ENCODE assay signal across 25 cellular contexts in genomic region chr7:512146-512510, GRCh38. TPM values are rescaled to one million over a fixed set of nuclear protein-coding genes. Genes with fewer than 3 reads are reported as not detected.
DNase-seq lines count a peak whose midpoint lies in the region; ATAC-seq, FAIRE-seq and TF ChIP-seq lines count a peak whose summit lies in the region.
"Had no signal": no experiment of that assay in that cellular context is flagged by ENCODE, and none has a peak within 500 bp of the region (broad histone marks: within the 10 kb centered on the region; RNA-seq: fewer than 3 reads in every experiment).

No MANE protein-coding gene starts in this region.

- TF ChIP-seq RAD21 in K562 (CRISPR knock-in tag; conservative IDR thresholded peaks at IDR 0.05 in 1 of 2, IDR thresholded peaks at IDR 0.05 in 1 of 2), result no peak

- H3K4me2 ChIP-seq in K562 (ENCODE audit: insufficient read depth, low read length) (no peak overlapping the region), smooth muscle cell (no peak overlapping the region)
- H3K4me2 ChIP-seq: neural progenitor cell had no signal

- FAIRE-seq in K562 (lab: Jason Lieb, UNC), result no peak
- FAIRE-seq: HTR-8/SVneo had no signal

- H3K9me3 ChIP-seq in HUES6 (ENCODE audit: control insufficient read depth, insufficient read depth, low read depth, low read length), result no peaks in the 10 kb centered on the region
- no peaks in the 10 kb centered on the region for H3K9me3 ChIP-seq in K562 (replicated peaks; ENCODE audit: control insufficient read depth, insufficient read depth, low read depth, low read length)
- H3K9me3 ChIP-seq in suprapubic skin, result no peaks in the 10 kb centered on the region
- no peaks in the 10 kb centered on the region for H3K9me3 ChIP-seq in smooth muscle cell (replicated peaks; ENCODE audit: low read depth)
- H3K9me3 ChIP-seq: BLaER1 treated with 17β-estradiol and CSF1 and Interleukin-3, amounts not matched to agents 10 nM and 100 nM; psoas muscle had no signal

- intact Hi-C loops in K562 (cut with micrococcal nuclease) (no loop called here), left colon (cut with DNase I, micrococcal nuclease) (no loop called here), posterior vena cava (cut with DNase I) (loop anchor here (2.0 to 10.0 kb wide), 2 partner anchors 153 to 179 kb away; no protein-coding TSS in a partner anchor)

- 85% methylated on average over 8 of the region's 19 CpGs for WGBS in K562 (ENCODE audit: insufficient coverage, low coverage, missing lambda C conversion rate)
- 14% methylated on average over 2 of the region's 19 CpGs for WGBS in suprapubic skin
- WGBS in smooth muscle cell (ENCODE audit: low lambda C conversion rate), result 77% methylated on average over 8 of the region's 19 CpGs

- no peak for TF ChIP-seq CTCF in K562 (IDR thresholded peaks at IDR 0.05 in 2 of 3, conservative IDR thresholded peaks at IDR 0.05 in 1 of 3; ENCODE audit: insufficient read depth in 2 of 3, low read depth in 1 of 3, low read length in 3 of 3)
- no peak for TF ChIP-seq CTCF in suprapubic skin (IDR thresholded peaks at IDR 0.05)
- no peak for TF ChIP-seq CTCF in smooth muscle cell (IDR thresholded peaks at IDR 0.05; ENCODE audit: borderline replicate concordance, insufficient read depth, poor library complexity, severe bottlenecking)

- H3K27me3 ChIP-seq in HUES6 (ENCODE audit: control insufficient read depth, insufficient read depth, low read length) (peaks cover 3% of the 10 kb centered on the region; the same call in 1 of the 2 replicates), K562 (ENCODE audit: control insufficient read depth in 2 of 2, insufficient read depth in 2 of 2, low read length in 2 of 2) (no peaks in the 10 kb centered on the region), suprapubic skin (no peaks in the 10 kb centered on the region), smooth muscle cell (ENCODE audit: low read depth) (no peaks in the 10 kb centered on the region)

- TF ChIP-seq EP300 in K562 (IDR thresholded peaks at IDR 0.05; ENCODE audit: low read length) (no peak), suprapubic skin (IDR thresholded peaks at IDR 0.05) (no peak)

- H3K9ac ChIP-seq in HUES6 (ENCODE audit: low read length), result no peak overlapping the region
- H3K9ac ChIP-seq in K562 (ENCODE audit: insufficient read depth in 1 of 2, low read depth in 2 of 2, low read length in 2 of 2), result no peak overlapping the region
- H3K9ac ChIP-seq in smooth muscle cell (ENCODE audit: low read depth), result no peak overlapping the region
- H3K9ac ChIP-seq: BLaER1 treated with 17β-estradiol and CSF1 and Interleukin-3, amounts not matched to agents 10 nM and 100 nM; KMS-11; neural progenitor cell had no signal

- no peak for TF ChIP-seq POLR2A in K562 (conservative IDR thresholded peaks at IDR 0.05)
- no peak for TF ChIP-seq POLR2A in suprapubic skin (IDR thresholded peaks at IDR 0.05)

- DNase-seq in K562 (ENCODE audit: extremely low read depth in 1 of 4, low spot score in 3 of 4) (no peak), left colon (peak in 1 of 2 donors; percentile 61), suprapubic skin (ENCODE audit: low spot score in 2 of 2) (no peak), smooth muscle cell (lab: John Stamatoyannopoulos, UW; ENCODE audit: unreplicated experiment) (no peak), posterior vena cava (ENCODE audit: low spot score) (no peak), cerebellar cortex (ENCODE audit: low spot score) (no peak)
- DNase-seq: activated CD4-positive, alpha-beta T cell treated with anti-CD3 and anti-CD28 coated beads, Interleukin-2, amount 50 U/mL, for 48 hours; activated CD8-positive, alpha-beta memory T cell treated with anti-CD3 and anti-CD28 coated beads, Interleukin-2, amount 50 U/mL, for 48 hours; activated naive CD8-positive, alpha-beta T cell treated with anti-CD3 and anti-CD28 coated beads for 36 hours; Calu3; effector memory CD8-positive, alpha-beta T cell; GOT3; hypothalamus; NCI-H1694 treated with DMSO at 0.1 percent for 48 hours; NCI-H69; stimulated activated CD4-positive, alpha-beta T cell treated with anti-CD3 and anti-CD28 coated beads, Interleukin-2, amount 100 ng/mL, for 24 hours; substantia nigra had no signal

- peaks cover 2% of the 10 kb centered on the region for H3K9me1 ChIP-seq in K562 (ENCODE audit: control insufficient read depth, insufficient read depth, low read length)

- ATAC-seq in K562 (no peak), left colon (peak; percentile 58), HG02759 (IDR thresholded peaks at IDR 0.05; ENCODE audit: unreplicated experiment) (no peak)
- ATAC-seq: effector memory CD8-positive, alpha-beta T cell; psoas muscle had no signal

- BruUV-seq in K562 (replicated peaks; lab: Mats Ljungman, UMichigan), result no TSS peak

- H3K27ac ChIP-seq in HUES6 (ENCODE audit: low read depth, low read length) (peak overlapping the region; percentile 30), K562 (ENCODE audit: extremely low read depth, low read depth, low read length) (no peak overlapping the region), suprapubic skin (peak overlapping the region; percentile 7), smooth muscle cell (ENCODE audit: low read depth) (no peak overlapping the region)
- H3K27ac ChIP-seq: BLaER1 treated with 17β-estradiol and CSF1 and Interleukin-3, amounts not matched to agents 10 nM and 100 nM; KMS-11; neural progenitor cell had no signal

- H3K4me3 ChIP-seq in HUES6 (ENCODE audit: low read depth, low read length), result no peak overlapping the region
- H3K4me3 ChIP-seq in K562, result no peak overlapping the region
- H3K4me3 ChIP-seq in suprapubic skin, result no peak overlapping the region
- no peak overlapping the region for H3K4me3 ChIP-seq in smooth muscle cell
- H3K4me3 ChIP-seq: BLaER1 treated with 17β-estradiol and CSF1 and Interleukin-3, amounts not matched to agents 10 nM and 100 nM; lung; neural progenitor cell; psoas muscle had no signal

- CTCF ChIA-PET in K562 (lab: Yijun Ruan, JAX; ENCODE audit: low intra/inter-chr PET ratio), result no interaction called here

- peaks cover 3% of the 10 kb centered on the region for H3F3A ChIP-seq in smooth muscle cell (ENCODE audit: low read depth)

- peaks cover 41% of the 10 kb centered on the region for H3K4me1 ChIP-seq in HUES6 (ENCODE audit: control insufficient read depth, insufficient read depth, low read length)
- H3K4me1 ChIP-seq in K562 (replicated peaks in 1 of 2; ENCODE audit: control insufficient read depth in 2 of 2, insufficient read depth in 2 of 2, low read length in 2 of 2), result peaks cover 0 to 27% of the 10 kb centered on the region in 2 experiments; a peak in 3 of 5 replicates
- peaks cover 57% of the 10 kb centered on the region for H3K4me1 ChIP-seq in suprapubic skin
- H3K4me1 ChIP-seq in smooth muscle cell (ENCODE audit: low read depth), result peaks cover 26% of the 10 kb centered on the region

- H3K36me3 ChIP-seq in HUES6 (ENCODE audit: control insufficient read depth, insufficient read depth, low read length) (peaks cover 40% of the 10 kb centered on the region), K562 (ENCODE audit: control insufficient read depth, insufficient read depth, low read length) (no peaks in the 10 kb centered on the region), suprapubic skin (peaks cover 16% of the 10 kb centered on the region), smooth muscle cell (ENCODE audit: low read depth) (no peaks in the 10 kb centered on the region)
- H3K36me3 ChIP-seq: neural progenitor cell had no signal

- in situ Hi-C loops in K562 (cut with MboI), result no loop called here

- H2AFZ ChIP-seq in K562 (ENCODE audit: low read depth, low read length) (no peak overlapping the region), smooth muscle cell (ENCODE audit: low read depth) (no peak overlapping the region)
- H2AFZ ChIP-seq: neural progenitor cell had no signal

- POLR2A ChIA-PET in K562 (lab: Yijun Ruan, JAX), result interaction anchor here (0.6 to 0.7 kb wide), 2 partner anchors 32 to 159 kb away, joined by 3 read pairs; no protein-coding TSS in a partner anchor

- no peaks in the 10 kb centered on the region; the same call in 2 of the 3 replicates for H3K79me2 ChIP-seq in K562 (ENCODE audit: control insufficient read depth, insufficient read depth, low read length)
- H3K79me2 ChIP-seq in smooth muscle cell (ENCODE audit: low read depth), result peaks cover 83% of the 10 kb centered on the region

- H4K20me1 ChIP-seq in K562 (replicated peaks; ENCODE audit: control insufficient read depth, insufficient read depth, low read length), result peaks cover 13% of the 10 kb centered on the region; the same call in 1 of the 2 replicates
- peaks cover 94% of the 10 kb centered on the region for H4K20me1 ChIP-seq in smooth muscle cell (ENCODE audit: low read depth)

TF ChIP-seq in K562, 482 proteins besides CTCF, POLR2A, EP300 and RAD21 (continues in another document):
- TF ChIP-seq ZNF175 (CRISPR knock-in tag; IDR thresholded peaks at IDR 0.05; ENCODE audit: low read depth) (no peak), ZNF239 (CRISPR knock-in tag; IDR thresholded peaks at IDR 0.05) (no peak)

RNA-seq across cellular contexts. Expression of gene PDGFA, which starts 7.5 kb away (rescaled TPM):
- total RNA-seq in K562 (2011; cell fraction: chromatin; rRNA removed; ENCODE audit: low replicate concordance), result 21.5 and 51.6 TPM in 2 replicates
- 36.1 and 57.4 TPM in 2 replicates for total RNA-seq in K562 (2011; cell fraction: nucleolus; rRNA removed)
- total RNA-seq in K562 (2011; cell fraction: nucleoplasm; rRNA removed), result 30.2 and 38.4 TPM in 2 replicates
- 8.1 and 10.0 TPM in 2 replicates for total RNA-seq in K562 (2014; rRNA removed)
- 3.6 and 5.0 TPM in 2 replicates for total RNA-seq in K562 (2014; rRNA removed; fragmentation: Illumina TruSeq; extraction: Trizol)
- 4.6 and 6.1 TPM in 2 replicates for total RNA-seq in K562 (2015; rRNA removed; fragmentation: Illumina TruSeq; extraction: Trizol)
- 9.8 and 10.2 TPM in 2 replicates for total RNA-seq in K562 (2021)
- polyA plus RNA-seq in K562 (2011; rRNA removed), result 7.9 TPM in 2 replicates
- polyA plus RNA-seq in K562 (2011; cell fraction: cytosol; rRNA removed), result 5.2 and 10.8 TPM in 2 replicates
- 13.3 and 32.6 TPM in 2 replicates for polyA plus RNA-seq in K562 (2011; cell fraction: nucleus; rRNA removed)
- 6.4 and 9.1 TPM in 2 replicates for polyA plus RNA-seq in K562 (2012)
- 2.5 and 4.7 TPM in 2 replicates for polyA plus RNA-seq in K562 (2014; fragmentation: Illumina TruSeq; extraction: Trizol)
- polyA plus RNA-seq in K562 (2014; fragmentation: Nextera tagmentation; extraction: Ambion mirVana), result 1 to 10 TPM; 3.9 to 9.5 TPM
- 2.6 and 3.6 TPM in 2 replicates for polyA plus RNA-seq in K562 (2014; rRNA removed)
- 24.4 and 37.5 TPM in 2 replicates for polyA minus RNA-seq in K562 (2011; rRNA and poly(A)+ RNA removed)
- 34.5 and 45.2 TPM in 2 replicates for polyA minus RNA-seq in K562 (2011; cell fraction: cytosol; rRNA and poly(A)+ RNA removed)
- 11.0 and 13.5 TPM in 2 replicates for polyA minus RNA-seq in K562 (2011; cell fraction: nucleus; rRNA and poly(A)+ RNA removed)
- 10 to 100 TPM; 58.7 to 80.2 TPM for total RNA-seq in left colon
- total RNA-seq in suprapubic skin, result 10 to 100 TPM; 16.2 to 41.6 (median 22.0) TPM
- 68.1 and 97.2 TPM in 2 replicates for total RNA-seq in smooth muscle cell
- polyA plus RNA-seq in smooth muscle cell, result 32.0 and 33.7 TPM in 2 replicates
- 10 to 100 TPM; 54.1 to 63.1 TPM for total RNA-seq in posterior vena cava

Comparison
In these comparisons a context has a peak if more than half of its experiments do, and no peak if none do; other contexts are left out.
1. H3K27ac ChIP-seq: peak in HUES6 (single experiment) and suprapubic skin (single experiment); none in K562 (single experiment) and smooth muscle cell (single experiment).
2. intact Hi-C loops: an anchor here in posterior vena cava (2.0 to 10.0 kb wide); none called in K562 and left colon.